In genomic region chr6:142947702-142948480, GRCh38 we compare ENCODE assay signal across 1 cellular context.
TF ChIP-seq lines count a peak whose summit lies in the region.

No MANE protein-coding gene starts in this region.

TF ChIP-seq in HepG2, 621 proteins besides CTCF, POLR2A, EP300 and RAD21 (continued from another document):
- TF ChIP-seq GABPA (IDR thresholded peaks at IDR 0.05; ENCODE audit: low read depth, low read length) (no peak), GABPA (CRISPR knock-in tag; IDR thresholded peaks at IDR 0.05; ENCODE audit: low read depth) (0 out of 2 replicates have a peak, but pooled peaks have one; percentile 7), THAP7 (CRISPR knock-in tag; IDR thresholded peaks at IDR 0.05) (no peak), ZNF331 (CRISPR knock-in tag; IDR thresholded peaks at IDR 0.05) (no peak), NRL (CRISPR knock-in tag; IDR thresholded peaks at IDR 0.05; ENCODE audit: borderline replicate concordance) (no peak), SALL1 (CRISPR knock-in tag; IDR thresholded peaks at IDR 0.05) (no peak), ZBTB7B (CRISPR knock-in tag; IDR thresholded peaks at IDR 0.05) (no peak), NPAS2 (CRISPR knock-in tag; IDR thresholded peaks at IDR 0.05; ENCODE audit: borderline replicate concordance) (no peak), CBX2 (IDR thresholded peaks at IDR 0.05; ENCODE audit: low read depth, low read length) (peak; percentile 97; the same call in 1 of the 2 replicates), CBX2 (CRISPR knock-in tag; IDR thresholded peaks at IDR 0.05; ENCODE audit: low read depth) (no peak), NKX3-1 (CRISPR knock-in tag; IDR thresholded peaks at IDR 0.05) (no peak), KAT2B (IDR thresholded peaks at IDR 0.05; ENCODE audit: borderline replicate concordance, low read depth, low read length) (no peak), ZSCAN20 (CRISPR knock-in tag; IDR thresholded peaks at IDR 0.05; ENCODE audit: borderline replicate concordance) (no peak), ZNF317 (CRISPR knock-in tag; IDR thresholded peaks at IDR 0.05) (no peak), IRF2 (CRISPR knock-in tag; IDR thresholded peaks at IDR 0.05) (0 out of 2 replicates have a peak, but pooled peaks have one; percentile 9), ZC3H4 (CRISPR knock-in tag; IDR thresholded peaks at IDR 0.05; ENCODE audit: borderline replicate concordance) (no peak), POGK (CRISPR knock-in tag; conservative IDR thresholded peaks at IDR 0.05) (no peak), ZNF776 (CRISPR knock-in tag; IDR thresholded peaks at IDR 0.05) (no peak), ZFP36L1 (CRISPR knock-in tag; IDR thresholded peaks at IDR 0.05) (no peak), MED13 (CRISPR knock-in tag; IDR thresholded peaks at IDR 0.05) (no peak), MED8 (CRISPR knock-in tag; IDR thresholded peaks at IDR 0.05; ENCODE audit: insufficient replicate concordance) (no peak), SYNCRIP (IDR thresholded peaks at IDR 0.05; ENCODE audit: insufficient read depth, low read depth, low read length) (no peak), RBM22 (optimal IDR thresholded peaks at IDR 0.05; ENCODE audit: low read length) (no peak), MYC (CRISPR knock-in tag; IDR thresholded peaks at IDR 0.05; ENCODE audit: borderline replicate concordance) (no peak), ZNF142 (CRISPR knock-in tag; IDR thresholded peaks at IDR 0.05) (0 out of 2 replicates have a peak, but pooled peaks have one; percentile 10)
- TF ChIP-seq, protein P1, sequence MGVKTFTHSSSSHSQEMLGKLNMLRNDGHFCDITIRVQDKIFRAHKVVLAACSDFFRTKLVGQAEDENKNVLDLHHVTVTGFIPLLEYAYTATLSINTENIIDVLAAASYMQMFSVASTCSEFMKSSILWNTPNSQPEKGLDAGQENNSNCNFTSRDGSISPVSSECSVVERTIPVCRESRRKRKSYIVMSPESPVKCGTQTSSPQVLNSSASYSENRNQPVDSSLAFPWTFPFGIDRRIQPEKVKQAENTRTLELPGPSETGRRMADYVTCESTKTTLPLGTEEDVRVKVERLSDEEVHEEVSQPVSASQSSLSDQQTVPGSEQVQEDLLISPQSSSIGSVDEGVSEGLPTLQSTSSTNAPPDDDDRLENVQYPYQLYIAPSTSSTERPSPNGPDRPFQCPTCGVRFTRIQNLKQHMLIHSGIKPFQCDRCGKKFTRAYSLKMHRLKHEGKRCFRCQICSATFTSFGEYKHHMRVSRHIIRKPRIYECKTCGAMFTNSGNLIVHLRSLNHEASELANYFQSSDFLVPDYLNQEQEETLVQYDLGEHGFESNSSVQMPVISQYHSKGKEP (CRISPR knock-in tag; IDR thresholded peaks at IDR 0.05) = no peak
- TF ChIP-seq, protein P2, sequence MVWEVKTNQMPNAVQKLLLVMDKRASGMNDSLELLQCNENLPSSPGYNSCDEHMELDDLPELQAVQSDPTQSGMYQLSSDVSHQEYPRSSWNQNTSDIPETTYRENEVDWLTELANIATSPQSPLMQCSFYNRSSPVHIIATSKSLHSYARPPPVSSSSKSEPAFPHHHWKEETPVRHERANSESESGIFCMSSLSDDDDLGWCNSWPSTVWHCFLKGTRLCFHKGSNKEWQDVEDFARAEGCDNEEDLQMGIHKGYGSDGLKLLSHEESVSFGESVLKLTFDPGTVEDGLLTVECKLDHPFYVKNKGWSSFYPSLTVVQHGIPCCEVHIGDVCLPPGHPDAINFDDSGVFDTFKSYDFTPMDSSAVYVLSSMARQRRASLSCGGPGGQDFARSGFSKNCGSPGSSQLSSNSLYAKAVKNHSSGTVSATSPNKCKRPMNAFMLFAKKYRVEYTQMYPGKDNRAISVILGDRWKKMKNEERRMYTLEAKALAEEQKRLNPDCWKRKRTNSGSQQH (CRISPR knock-in tag; IDR thresholded peaks at IDR 0.05; ENCODE audit: low read depth) = 0 out of 2 replicates have a peak, but pooled peaks have one; percentile 0
- TF ChIP-seq, protein P3, sequence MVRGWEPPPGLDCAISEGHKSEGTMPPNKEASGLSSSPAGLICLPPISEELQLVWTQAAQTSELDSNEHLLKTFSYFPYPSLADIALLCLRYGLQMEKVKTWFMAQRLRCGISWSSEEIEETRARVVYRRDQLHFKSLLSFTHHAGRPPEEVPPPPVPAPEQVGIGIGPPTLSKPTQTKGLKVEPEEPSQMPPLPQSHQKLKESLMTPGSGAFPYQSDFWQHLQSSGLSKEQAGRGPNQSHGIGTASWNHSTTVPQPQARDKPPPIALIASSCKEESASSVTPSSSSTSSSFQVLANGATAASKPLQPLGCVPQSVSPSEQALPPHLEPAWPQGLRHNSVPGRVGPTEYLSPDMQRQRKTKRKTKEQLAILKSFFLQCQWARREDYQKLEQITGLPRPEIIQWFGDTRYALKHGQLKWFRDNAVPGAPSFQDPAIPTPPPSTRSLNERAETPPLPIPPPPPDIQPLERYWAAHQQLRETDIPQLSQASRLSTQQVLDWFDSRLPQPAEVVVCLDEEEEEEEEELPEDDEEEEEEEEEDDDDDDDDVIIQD (CRISPR knock-in tag; IDR thresholded peaks at IDR 0.05; ENCODE audit: low read depth) = no peak
- TF ChIP-seq, protein P4, sequence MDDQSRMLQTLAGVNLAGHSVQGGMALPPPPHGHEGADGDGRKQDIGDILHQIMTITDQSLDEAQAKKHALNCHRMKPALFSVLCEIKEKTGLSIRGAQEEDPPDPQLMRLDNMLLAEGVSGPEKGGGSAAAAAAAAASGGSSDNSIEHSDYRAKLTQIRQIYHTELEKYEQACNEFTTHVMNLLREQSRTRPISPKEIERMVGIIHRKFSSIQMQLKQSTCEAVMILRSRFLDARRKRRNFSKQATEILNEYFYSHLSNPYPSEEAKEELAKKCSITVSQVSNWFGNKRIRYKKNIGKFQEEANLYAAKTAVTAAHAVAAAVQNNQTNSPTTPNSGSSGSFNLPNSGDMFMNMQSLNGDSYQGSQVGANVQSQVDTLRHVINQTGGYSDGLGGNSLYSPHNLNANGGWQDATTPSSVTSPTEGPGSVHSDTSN (CRISPR knock-in tag; IDR thresholded peaks at IDR 0.05; ENCODE audit: borderline replicate concordance) = no peak
- TF ChIP-seq, protein P5, sequence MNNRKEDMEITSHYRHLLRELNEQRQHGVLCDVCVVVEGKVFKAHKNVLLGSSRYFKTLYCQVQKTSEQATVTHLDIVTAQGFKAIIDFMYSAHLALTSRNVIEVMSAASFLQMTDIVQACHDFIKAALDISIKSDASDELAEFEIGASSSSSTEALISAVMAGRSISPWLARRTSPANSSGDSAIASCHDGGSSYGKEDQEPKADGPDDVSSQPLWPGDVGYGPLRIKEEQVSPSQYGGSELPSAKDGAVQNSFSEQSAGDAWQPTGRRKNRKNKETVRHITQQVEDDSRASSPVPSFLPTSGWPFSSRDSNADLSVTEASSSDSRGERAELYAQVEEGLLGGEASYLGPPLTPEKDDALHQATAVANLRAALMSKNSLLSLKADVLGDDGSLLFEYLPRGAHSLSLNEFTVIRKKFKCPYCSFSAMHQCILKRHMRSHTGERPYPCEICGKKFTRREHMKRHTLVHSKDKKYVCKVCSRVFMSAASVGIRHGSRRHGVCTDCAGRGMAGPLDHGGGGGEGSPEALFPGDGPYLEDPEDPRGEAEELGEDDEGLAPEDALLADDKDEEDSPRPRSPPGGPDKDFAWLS (CRISPR knock-in tag; IDR thresholded peaks at IDR 0.05; ENCODE audit: borderline replicate concordance) = no peak
- TF ChIP-seq, protein P6, sequence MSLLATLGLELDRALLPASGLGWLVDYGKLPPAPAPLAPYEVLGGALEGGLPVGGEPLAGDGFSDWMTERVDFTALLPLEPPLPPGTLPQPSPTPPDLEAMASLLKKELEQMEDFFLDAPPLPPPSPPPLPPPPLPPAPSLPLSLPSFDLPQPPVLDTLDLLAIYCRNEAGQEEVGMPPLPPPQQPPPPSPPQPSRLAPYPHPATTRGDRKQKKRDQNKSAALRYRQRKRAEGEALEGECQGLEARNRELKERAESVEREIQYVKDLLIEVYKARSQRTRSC (CRISPR knock-in tag; IDR thresholded peaks at IDR 0.05; ENCODE audit: low read depth) = no peak
- TF ChIP-seq, protein P7, sequence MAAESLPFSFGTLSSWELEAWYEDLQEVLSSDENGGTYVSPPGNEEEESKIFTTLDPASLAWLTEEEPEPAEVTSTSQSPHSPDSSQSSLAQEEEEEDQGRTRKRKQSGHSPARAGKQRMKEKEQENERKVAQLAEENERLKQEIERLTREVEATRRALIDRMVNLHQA (CRISPR knock-in tag; IDR thresholded peaks at IDR 0.05) = 0 out of 2 replicates have a peak, but pooled peaks have one; percentile 20
- TF ChIP-seq, protein P8, sequence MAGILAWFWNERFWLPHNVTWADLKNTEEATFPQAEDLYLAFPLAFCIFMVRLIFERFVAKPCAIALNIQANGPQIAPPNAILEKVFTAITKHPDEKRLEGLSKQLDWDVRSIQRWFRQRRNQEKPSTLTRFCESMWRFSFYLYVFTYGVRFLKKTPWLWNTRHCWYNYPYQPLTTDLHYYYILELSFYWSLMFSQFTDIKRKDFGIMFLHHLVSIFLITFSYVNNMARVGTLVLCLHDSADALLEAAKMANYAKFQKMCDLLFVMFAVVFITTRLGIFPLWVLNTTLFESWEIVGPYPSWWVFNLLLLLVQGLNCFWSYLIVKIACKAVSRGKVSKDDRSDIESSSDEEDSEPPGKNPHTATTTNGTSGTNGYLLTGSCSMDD (CRISPR knock-in tag; IDR thresholded peaks at IDR 0.05) = no peak
